Comparison of ENCODE assay signal across 1 cellular context in genomic region chr1:116111196-116112021, GRCh38.
TF ChIP-seq lines count a peak whose summit lies in the region.

MAB21L3 (plus strand) TSS chr1:116111399; CDS start chr1:116112616, 1,217 bp downstream.

TF ChIP-seq in HepG2, 621 proteins besides CTCF, POLR2A, EP300 and RAD21 (continued from another document):
- TF ChIP-seq ZNF530 (CRISPR knock-in tag; IDR thresholded peaks at IDR 0.05; ENCODE audit: low read depth) (no peak), USF2 (IDR thresholded peaks at IDR 0.05; ENCODE audit: low read depth, low read length) (no peak), USF2 (CRISPR knock-in tag; IDR thresholded peaks at IDR 0.05; ENCODE audit: borderline replicate concordance) (no peak), RORA (CRISPR knock-in tag; IDR thresholded peaks at IDR 0.05) (no peak), SIN3A (IDR thresholded peaks at IDR 0.05; ENCODE audit: borderline replicate concordance, low read depth, low read length) (peak; percentile 13; the same call in 1 of the 2 replicates), NR2F1 (CRISPR knock-in tag; IDR thresholded peaks at IDR 0.05) (0 out of 4 replicates have a peak, but pooled peaks of 1 of the 2 experiments have one; percentile 20), PPARG (CRISPR knock-in tag; conservative IDR thresholded peaks at IDR 0.05) (0 out of 2 replicates have a peak, but pooled peaks have one; percentile 17), ZBTB43 (CRISPR knock-in tag; conservative IDR thresholded peaks at IDR 0.05) (peak; percentile 75), PAXIP1 (CRISPR knock-in tag; conservative IDR thresholded peaks at IDR 0.05) (peak; percentile 33), ZFP62 (CRISPR knock-in tag; IDR thresholded peaks at IDR 0.05) (no peak), TEAD2 (CRISPR knock-in tag; IDR thresholded peaks at IDR 0.05) (no peak), YEATS4 (CRISPR knock-in tag; IDR thresholded peaks at IDR 0.05; ENCODE audit: borderline replicate concordance) (no peak), MAFK (conservative IDR thresholded peaks at IDR 0.05 in 1 of 2, IDR thresholded peaks at IDR 0.05 in 1 of 2; ENCODE audit: low read length in 2 of 2) (no peak), ESRRA (CRISPR knock-in tag; IDR thresholded peaks at IDR 0.05; ENCODE audit: low read depth) (no peak)
